Comparison of ENCODE assay signal across 1 cellular context in the genomic region with DNA sequence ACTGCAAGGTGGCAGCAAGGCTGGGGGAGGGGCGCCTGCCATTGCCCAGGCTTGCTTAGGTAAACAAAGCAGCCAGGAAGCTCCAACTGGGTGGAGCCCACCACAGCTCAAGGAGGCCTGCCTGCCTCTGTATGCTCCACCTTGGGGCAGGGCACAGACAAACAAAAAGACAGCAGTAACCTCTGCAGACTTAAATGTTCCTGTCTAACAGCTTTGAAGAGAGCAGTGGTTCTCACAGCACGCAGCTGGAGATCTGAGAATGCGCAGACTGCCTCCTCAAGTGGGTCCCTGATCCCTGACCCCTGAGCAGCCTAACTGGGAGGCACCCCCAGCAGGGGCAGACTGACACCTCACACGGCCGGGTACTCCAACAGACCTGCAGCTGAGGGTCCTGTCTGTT. TPM values are rescaled to one million over a fixed set of nuclear protein-coding genes. Genes with fewer than 3 reads are reported as not detected.
"Had no signal": no experiment of that assay in that cellular context is flagged by ENCODE, and none has a peak within 500 bp of the region (broad histone marks: within the 10 kb centered on the region; RNA-seq: fewer than 3 reads in every experiment).

No MANE protein-coding gene starts in this region.

RNA-seq across cellular contexts. Expression of gene CYP2C8, which starts 10.3 kb away (rescaled TPM):
- total RNA-seq: G401 had no signal
